ENCODE assay signal across 15 cellular contexts in genomic region chr4:90546114-90546513, GRCh38.
DNase-seq lines count a peak whose midpoint lies in the region; ATAC-seq, FAIRE-seq and TF ChIP-seq lines count a peak whose summit lies in the region.
"Had no signal": no experiment of that assay in that cellular context is flagged by ENCODE, and none has a peak within 500 bp of the region (broad histone marks: within the 10 kb centered on the region; RNA-seq: fewer than 3 reads in every experiment).

No MANE protein-coding gene starts in this region.

- TF ChIP-seq POLR2A in endothelial cell of umbilical vein (IDR thresholded peaks at IDR 0.05; ENCODE audit: low read depth, low read length), result no peak

- ATAC-seq in GM18907 (IDR thresholded peaks at IDR 0.05; ENCODE audit: unreplicated experiment) (peak; percentile 38), GM21619 (IDR thresholded peaks at IDR 0.05; ENCODE audit: unreplicated experiment) (no peak)

- POLR2A ChIA-PET in endothelial cell of umbilical vein (lab: Charles Lee), result no interaction called here

- no peak overlapping the region for H3K4me2 ChIP-seq in endothelial cell of umbilical vein (ENCODE audit: insufficient read depth, low read length)

- no TSS peak for BruUV-seq in endothelial cell of umbilical vein (replicated peaks; lab: Mats Ljungman, UMichigan)

- no peaks in the 10 kb centered on the region for H4K20me1 ChIP-seq in endothelial cell of umbilical vein (replicated peaks; ENCODE audit: control insufficient read depth, extremely low read depth, insufficient read depth, low read length)

- H3K4me3 ChIP-seq in LNCaP clone FGC (ENCODE audit: low read depth, low read length) (no peak overlapping the region), endothelial cell of umbilical vein (replicated peaks in 1 of 3; ENCODE audit: insufficient read depth in 1 of 3, low read depth in 1 of 3, low read length in 3 of 3) (no peak overlapping the region)
- H3K4me3 ChIP-seq: ascending aorta, Peyer's patch had no signal

- dilution Hi-C loops in endothelial cell of umbilical vein (cut with MboI; ENCODE audit: extremely low pct_ligation_motif_present, low sequenced_read_pairs), result no loop called here

- H3K9me3 ChIP-seq in endothelial cell of umbilical vein (replicated peaks; ENCODE audit: control insufficient read depth, insufficient read depth, low read length), result no peaks in the 10 kb centered on the region
- H3K9me3 ChIP-seq: ascending aorta, Peyer's patch had no signal

- no peaks in the 10 kb centered on the region for H3K9me1 ChIP-seq in endothelial cell of umbilical vein (replicated peaks; ENCODE audit: control insufficient read depth, extremely low read depth, insufficient read depth, low read length)

- TF ChIP-seq CTCF in LNCaP clone FGC (IDR thresholded peaks at IDR 0.05; ENCODE audit: control insufficient read depth, extremely low read depth, insufficient read depth) (no peak), endothelial cell of umbilical vein (IDR thresholded peaks at IDR 0.05; ENCODE audit: extremely low read depth in 1 of 2, insufficient read depth in 1 of 2, low read depth in 1 of 2, low read length in 2 of 2) (no peak)

- H3K4me1 ChIP-seq in endothelial cell of umbilical vein (ENCODE audit: control insufficient read depth, extremely low read depth, insufficient read depth, low read length), result no peaks in the 10 kb centered on the region
- H3K4me1 ChIP-seq: ascending aorta, Peyer's patch had no signal

- intact Hi-C loops in endothelial cell of umbilical vein (cut with micrococcal nuclease), result no loop called here

- no peaks in the 10 kb centered on the region for H3K36me3 ChIP-seq in endothelial cell of umbilical vein (ENCODE audit: control insufficient read depth in 2 of 2, extremely low read depth in 1 of 2, insufficient read depth in 2 of 2, low read length in 2 of 2)
- H3K36me3 ChIP-seq: ascending aorta, Peyer's patch had no signal

- peak overlapping the region; percentile 64 for H2AFZ ChIP-seq in endothelial cell of umbilical vein (ENCODE audit: low read depth, low read length)

- CTCF ChIA-PET in endothelial cell of umbilical vein (lab: Charles Lee), result no interaction called here

- no peaks in the 10 kb centered on the region for H3K27me3 ChIP-seq in endothelial cell of umbilical vein (ENCODE audit: control insufficient read depth in 2 of 2, insufficient read depth in 2 of 2, low read length in 2 of 2)
- H3K27me3 ChIP-seq: ascending aorta, Peyer's patch had no signal

- no peaks in the 10 kb centered on the region for H3K79me2 ChIP-seq in endothelial cell of umbilical vein (ENCODE audit: control insufficient read depth, insufficient read depth, low read length)

- FAIRE-seq in endothelial cell of umbilical vein (lab: Jason Lieb, UNC), result no peak
- FAIRE-seq: GM19239 had no signal

- DNase-seq in A172 (ENCODE audit: low spot score), result peak; percentile 12
- peak; percentile 27 for DNase-seq in LNCaP clone FGC (ENCODE audit: low read depth)
- peak; percentile 34 for DNase-seq in endothelial cell of umbilical vein (ENCODE audit: low read depth, low spot score)
- no peak for DNase-seq in pons (ENCODE audit: low spot score)
- DNase-seq in activated gamma-delta T cell treated with Interleukin-2 at 50 U/mL for 16 hours, result no peak
- no peak for DNase-seq in SIG-M5 (lab: John Stamatoyannopoulos, UW)
- DNase-seq: activated CD4-positive, alpha-beta T cell treated with anti-CD3 and anti-CD28 coated beads, Interleukin-2, amount 10 ng/mL, durations not matched to agents 7 days and 5 days; DMS79 treated with DMSO at 0.1 percent for 48 hours; NCI-H446; Peyer's patch; stimulated activated CD8-positive, alpha-beta memory T cell treated with anti-CD3 and anti-CD28 coated beads, Interleukin-4, amount 100 ng/mL, for 48 hours had no signal

- H3K9ac ChIP-seq in endothelial cell of umbilical vein (replicated peaks; ENCODE audit: extremely low read depth, insufficient read depth, low read length), result no peak overlapping the region

- no peak overlapping the region for H3K27ac ChIP-seq in endothelial cell of umbilical vein (ENCODE audit: insufficient read depth, low read depth, low read length)
- H3K27ac ChIP-seq: ascending aorta, Peyer's patch had no signal

TF ChIP-seq in endothelial cell of umbilical vein, 7 proteins besides CTCF, POLR2A, EP300 and RAD21:
- TF ChIP-seq JUN (IDR thresholded peaks at IDR 0.05; ENCODE audit: borderline replicate concordance, insufficient read depth, insufficient read length, low read depth), result no peak
- TF ChIP-seq EZH2 (IDR thresholded peaks at IDR 0.05; ENCODE audit: borderline replicate concordance, low read depth, low read length, severe bottlenecking), result no peak
- no peak for TF ChIP-seq MYC (IDR thresholded peaks at IDR 0.05; ENCODE audit: low read depth, low read length)
- TF ChIP-seq MAX (IDR thresholded peaks at IDR 0.05; ENCODE audit: insufficient read depth, insufficient read length), result no peak
- no peak for TF ChIP-seq GATA2 (IDR thresholded peaks at IDR 0.05; ENCODE audit: insufficient read depth, insufficient read length, low read depth, low read length)
- no peak for TF ChIP-seq POLR2AphosphoS5 (IDR thresholded peaks at IDR 0.05; ENCODE audit: insufficient read depth, low read depth, low read length)
- TF ChIP-seq FOS (IDR thresholded peaks at IDR 0.05; ENCODE audit: borderline replicate concordance, insufficient read depth, low read length), result no peak
TF ChIP-seq in endothelial cell of umbilical vein: peak in this region for 0.

Comparison
In these comparisons a context has a peak if more than half of its experiments do, and no peak if none do; other contexts are left out.
1. DNase-seq: peak in A172 (single experiment), LNCaP clone FGC (single experiment) and endothelial cell of umbilical vein (single experiment); none in pons (single experiment), activated gamma-delta T cell treated with Interleukin-2 at 50 U/mL for 16 hours (single experiment) and SIG-M5 (single experiment).